ENCODE assay signal across 10 cellular contexts in the genomic region with DNA sequence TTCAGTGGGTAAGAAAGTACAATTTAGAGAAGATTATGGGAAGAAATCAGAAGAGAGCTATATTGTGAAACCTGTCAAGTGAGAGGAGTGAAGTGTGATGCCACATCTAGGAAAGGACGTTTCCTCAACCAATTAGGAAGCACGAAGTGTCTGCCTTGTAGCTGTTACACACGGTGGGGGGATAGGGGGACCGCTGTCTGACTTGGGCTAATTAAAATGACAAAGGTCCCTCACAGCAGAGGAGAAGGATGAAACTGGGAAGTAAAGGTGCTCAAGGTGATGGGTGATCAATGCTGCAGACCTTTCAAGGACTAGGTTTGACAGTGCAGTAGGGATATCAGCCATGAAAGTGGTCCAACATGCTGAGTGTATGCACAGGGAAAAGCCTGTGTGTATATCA.
"Had no signal": no experiment of that assay in that cellular context is flagged by ENCODE, and none has a peak within 500 bp of the region (broad histone marks: within the 10 kb centered on the region; RNA-seq: fewer than 3 reads in every experiment).

No MANE protein-coding gene starts in this region.

- H3K27me3 ChIP-seq: breast epithelium had no signal

- H3K4me3 ChIP-seq: breast epithelium, thoracic aorta had no signal

- DNase-seq: activated CD4-positive, alpha-beta memory T cell treated with anti-CD3 and anti-CD28 coated beads, Interleukin-2, amount 10 ng/mL, durations not matched to agents 7 days and 5 days; activated CD4-positive, alpha-beta T cell treated with anti-CD3 and anti-CD28 coated beads for 36 hours; activated gamma-delta T cell; activated T-cell treated with anti-CD3 and anti-CD28 coated beads, Interleukin-2, amount 50 U/mL, for 48 hours; left colon; stimulated activated CD4-positive, alpha-beta T cell treated with anti-CD3 and anti-CD28 coated beads, Interleukin-12 subunit alpha, Interleukin-12 subunit beta, amount 100 ng/mL, for 4 hours; stimulated activated naive CD4-positive, alpha-beta T cell treated with Interleukin-2 at 50 U/mL for 16 hours; T-helper 9 cell had no signal

- H3K36me3 ChIP-seq: breast epithelium, thoracic aorta had no signal

- H3K27ac ChIP-seq: breast epithelium, thoracic aorta had no signal
